Comparison of ENCODE assay signal across 6 cellular contexts in genomic region chr6:142141531-142141930, GRCh38. TPM values are rescaled to one million over a fixed set of nuclear protein-coding genes. Genes with fewer than 3 reads are reported as not detected.
"Had no signal": no experiment of that assay in that cellular context is flagged by ENCODE, and none has a peak within 500 bp of the region (broad histone marks: within the 10 kb centered on the region; RNA-seq: fewer than 3 reads in every experiment).

No MANE protein-coding gene starts in this region.

RNA-seq across cellular contexts. Expression of gene NMBR, which starts 5.4 kb away (rescaled TPM):
- total RNA-seq: HepG2, HT-29, HT1080, IMR-90, K562 had no signal
- polyA plus RNA-seq: HepG2, IgD-negative memory B cell, IMR-90, K562 had no signal

RNA-seq across cellular contexts. Expression of gene GJE1, which starts 8.8 kb away (rescaled TPM):
- total RNA-seq: HepG2, HT-29, HT1080, IMR-90, K562 had no signal
- polyA plus RNA-seq: HepG2, IgD-negative memory B cell, IMR-90, K562 had no signal
